ENCODE assay signal across 26 cellular contexts in genomic region chr9:130972277-130972956, GRCh38. TPM values are rescaled to one million over a fixed set of nuclear protein-coding genes. Genes with fewer than 3 reads are reported as not detected.
"Had no signal": no experiment of that assay in that cellular context is flagged by ENCODE, and none has a peak within 500 bp of the region (broad histone marks: within the 10 kb centered on the region; RNA-seq: fewer than 3 reads in every experiment).

No MANE protein-coding gene starts in this region.

- H3K9me3 Mint-ChIP-seq: activated B cell treated with CpG ODN at 0.5 μM for 24 hours; activated CD4-positive, alpha-beta memory T cell treated with anti-CD3 and anti-CD28 coated beads, Interleukin-2, amount 10 ng/mL, durations not matched to agents 7 days and 5 days; activated CD4-positive, alpha-beta T cell treated with anti-CD3 and anti-CD28 coated beads, Interleukin-2, amount 10 ng/mL, durations not matched to agents 7 days and 5 days; activated naive CD4-positive, alpha-beta T cell treated with anti-CD3 and anti-CD28 coated beads, Interleukin-2, amount 10 ng/mL, durations not matched to agents 7 days and 5 days; activated naive CD8-positive, alpha-beta T cell treated with anti-CD3 and anti-CD28 coated beads for 36 hours; activated T-helper 2 cell treated with anti-CD3 and anti-CD28 coated beads, Interferon-gamma antibody, Interleukin-2, Interleukin-4, amounts not matched to agents 10 μg/mL and 5 μg/mL and 100 μg/mL, durations not matched to agents 14 hours and 24 hours and 36 hours had no signal

- ATAC-seq: T-helper 17 cell had no signal

- H3K27ac Mint-ChIP-seq: activated B cell treated with CpG ODN at 0.5 μM for 24 hours; activated CD4-positive, alpha-beta memory T cell treated with anti-CD3 and anti-CD28 coated beads, Interleukin-2, amount 10 ng/mL, durations not matched to agents 7 days and 5 days; activated CD4-positive, alpha-beta T cell treated with anti-CD3 and anti-CD28 coated beads, Interleukin-2, amount 10 ng/mL, durations not matched to agents 7 days and 5 days; activated naive CD4-positive, alpha-beta T cell treated with anti-CD3 and anti-CD28 coated beads, Interleukin-2, amount 10 ng/mL, durations not matched to agents 7 days and 5 days; activated naive CD8-positive, alpha-beta T cell treated with anti-CD3 and anti-CD28 coated beads for 36 hours; activated T-helper 2 cell treated with anti-CD3 and anti-CD28 coated beads, Interferon-gamma antibody, Interleukin-2, Interleukin-4, amounts not matched to agents 10 μg/mL and 5 μg/mL and 100 μg/mL, durations not matched to agents 14 hours and 24 hours and 36 hours; T-helper 17 cell had no signal

- H3K4me3 Mint-ChIP-seq: activated B cell treated with CpG ODN at 0.5 μM for 24 hours; activated CD4-positive, alpha-beta memory T cell treated with anti-CD3 and anti-CD28 coated beads, Interleukin-2, amount 10 ng/mL, durations not matched to agents 7 days and 5 days; activated CD4-positive, alpha-beta T cell treated with anti-CD3 and anti-CD28 coated beads, Interleukin-2, amount 10 ng/mL, durations not matched to agents 7 days and 5 days; activated naive CD4-positive, alpha-beta T cell treated with anti-CD3 and anti-CD28 coated beads, Interleukin-2, amount 10 ng/mL, durations not matched to agents 7 days and 5 days; activated naive CD8-positive, alpha-beta T cell treated with anti-CD3 and anti-CD28 coated beads for 36 hours; T-helper 17 cell had no signal

- H3K36me3 Mint-ChIP-seq: activated naive CD4-positive, alpha-beta T cell treated with anti-CD3 and anti-CD28 coated beads, Interleukin-2, amount 10 ng/mL, durations not matched to agents 7 days and 5 days; activated naive CD8-positive, alpha-beta T cell treated with anti-CD3 and anti-CD28 coated beads for 36 hours had no signal

- FAIRE-seq: RCC 7860 had no signal

- H3K4me1 Mint-ChIP-seq: activated B cell treated with CpG ODN at 0.5 μM for 24 hours; activated CD4-positive, alpha-beta memory T cell treated with anti-CD3 and anti-CD28 coated beads, Interleukin-2, amount 10 ng/mL, durations not matched to agents 7 days and 5 days; activated CD4-positive, alpha-beta T cell treated with anti-CD3 and anti-CD28 coated beads, Interleukin-2, amount 10 ng/mL, durations not matched to agents 7 days and 5 days; activated naive CD4-positive, alpha-beta T cell treated with anti-CD3 and anti-CD28 coated beads, Interleukin-2, amount 10 ng/mL, durations not matched to agents 7 days and 5 days; activated naive CD8-positive, alpha-beta T cell treated with anti-CD3 and anti-CD28 coated beads for 36 hours had no signal

- DNase-seq: activated B cell treated with CpG ODN at 0.5 μM for 24 hours; activated CD4-positive, alpha-beta memory T cell treated with anti-CD3 and anti-CD28 coated beads, Interleukin-2, amount 10 ng/mL, durations not matched to agents 7 days and 5 days; activated CD4-positive, alpha-beta T cell treated with anti-CD3 and anti-CD28 coated beads for 1 hour; activated CD4-positive, alpha-beta T cell treated with anti-CD3 and anti-CD28 coated beads, Interleukin-2, amount 10 ng/mL, durations not matched to agents 7 days and 5 days; activated gamma-delta T cell treated with Interleukin-2 at 50 U/mL for 16 hours; activated naive CD4-positive, alpha-beta T cell treated with anti-CD3 and anti-CD28 coated beads, Interleukin-2, amount 10 ng/mL, durations not matched to agents 7 days and 5 days; activated naive CD8-positive, alpha-beta T cell treated with anti-CD3 and anti-CD28 coated beads for 36 hours; activated T-cell treated with anti-CD3 and anti-CD28 coated beads for 4 hours; activated T-cell treated with anti-CD3 and anti-CD28 coated beads, Interleukin-2, amount 50 U/mL, for 48 hours; cerebellar nuclear complex; KG1; MV-4-11; NCI-H1092 treated with DMSO at 0.1 percent for 48 hours; NCI-H1417 treated with DMSO at 0.1 percent for 48 hours; NCI-H1694 treated with DMSO at 0.1 percent for 48 hours; NCI-H2081; NCI-H510A treated with DMSO at 0.1 percent for 48 hours; NCI-H69; SIG-M5; T-helper 17 cell; T-helper 9 cell had no signal

- H3K27me3 Mint-ChIP-seq: activated CD4-positive, alpha-beta T cell treated with anti-CD3 and anti-CD28 coated beads, Interleukin-2, amount 10 ng/mL, durations not matched to agents 7 days and 5 days had no signal

RNA-seq across cellular contexts. Expression of gene FIBCD1, which starts 33.4 kb away (rescaled TPM):
- total RNA-seq: activated B cell treated with CpG ODN at 0.5 μM for 24 hours; activated CD4-positive, alpha-beta memory T cell treated with anti-CD3 and anti-CD28 coated beads, Interleukin-2, amount 10 ng/mL, durations not matched to agents 7 days and 5 days; activated CD4-positive, alpha-beta T cell treated with anti-CD3 and anti-CD28 coated beads, Interleukin-2, amount 10 ng/mL, durations not matched to agents 7 days and 5 days; activated CD8-positive, alpha-beta memory T cell treated with anti-CD3 and anti-CD28 coated beads for 36 hours; activated naive CD8-positive, alpha-beta T cell treated with anti-CD3 and anti-CD28 coated beads for 36 hours; activated T-helper 2 cell treated with anti-CD3 and anti-CD28 coated beads, Interferon-gamma antibody, Interleukin-2, Interleukin-4, amounts not matched to agents 10 μg/mL and 5 μg/mL and 100 μg/mL, durations not matched to agents 14 hours and 24 hours and 36 hours; T-helper 17 cell had no signal

RNA-seq across cellular contexts. Expression of gene LAMC3, which starts 36.6 kb away (rescaled TPM):
- total RNA-seq: activated B cell treated with CpG ODN at 0.5 μM for 24 hours; activated CD4-positive, alpha-beta memory T cell treated with anti-CD3 and anti-CD28 coated beads, Interleukin-2, amount 10 ng/mL, durations not matched to agents 7 days and 5 days; activated T-helper 2 cell treated with anti-CD3 and anti-CD28 coated beads, Interferon-gamma antibody, Interleukin-2, Interleukin-4, amounts not matched to agents 10 μg/mL and 5 μg/mL and 100 μg/mL, durations not matched to agents 14 hours and 24 hours and 36 hours; LHCN-M2; M059J had no signal
